10 cellular contexts compared by ENCODE assay signal in genomic region chrX:108139303-108139702, GRCh38. TPM values are rescaled to one million over a fixed set of nuclear protein-coding genes. Genes with fewer than 3 reads are reported as not detected.
DNase-seq lines count a peak whose midpoint lies in the region; ATAC-seq and TF ChIP-seq lines count a peak whose summit lies in the region.
"Had no signal": no experiment of that assay in that cellular context is flagged by ENCODE, and none has a peak within 500 bp of the region (broad histone marks: within the 10 kb centered on the region; RNA-seq: fewer than 3 reads in every experiment).

No MANE protein-coding gene starts in this region.

- intact Hi-C loops in cardiac septum (cut with DNase I), result loop anchor here (2.0 kb wide), 1 partner anchor 119 kb away; no protein-coding TSS in a partner anchor

- TF ChIP-seq CTCF in cardiac muscle cell (IDR thresholded peaks at IDR 0.05; ENCODE audit: low read depth, low read length), result peak; percentile 60
- peak; percentile 56 for TF ChIP-seq CTCF in OCI-LY3 (IDR thresholded peaks at IDR 0.05; ENCODE audit: low read depth, low read length)
- peak; percentile 32 to 47 for TF ChIP-seq CTCF in fibroblast of lung (conservative IDR thresholded peaks at IDR 0.05 in 1 of 2, IDR thresholded peaks at IDR 0.05 in 1 of 2; ENCODE audit: low read depth in 1 of 2, low read length in 2 of 2)
- TF ChIP-seq CTCF in type B pancreatic cell (conservative IDR thresholded peaks at IDR 0.05), result peak; percentile 63
- no peak for TF ChIP-seq CTCF in omental fat pad (IDR thresholded peaks at IDR 0.05)

- DNase-seq in cardiac muscle cell (ENCODE audit: low read depth in 1 of 2, low spot score in 1 of 2) (no peak), cardiac septum (ENCODE audit: low spot score) (no peak), fibroblast of lung (ENCODE audit: low read depth in 2 of 2) (peak in 1 of 2 donors; percentile 5), type B pancreatic cell (ENCODE audit: extremely low spot score, unreplicated experiment) (no peak), NCI-H1436 treated with DMSO at 0.1 percent for 48 hours (lab: John Stamatoyannopoulos, UW) (no peak), omental fat pad (ENCODE audit: low spot score) (no peak)
- DNase-seq: Caco-2; naive thymus-derived CD8-positive, alpha-beta T cell had no signal

- H3K36me3 ChIP-seq in cardiac muscle cell (no peaks in the 10 kb centered on the region), OCI-LY3 (replicated peaks; ENCODE audit: low read depth, low read length) (no peaks in the 10 kb centered on the region), fibroblast of lung (ENCODE audit: control insufficient read depth, insufficient read depth, low read length) (peaks cover 2% of the 10 kb centered on the region)

- H3K4me1 ChIP-seq in cardiac muscle cell (ENCODE audit: low read depth) (no peaks in the 10 kb centered on the region), OCI-LY3 (ENCODE audit: low read length) (no peaks in the 10 kb centered on the region), fibroblast of lung (ENCODE audit: control insufficient read depth, extremely low read depth, insufficient read depth, low read length) (no peaks in the 10 kb centered on the region)
- H3K4me1 ChIP-seq: Caco-2 had no signal

- no peaks in the 10 kb centered on the region for H3K9me3 Mint-ChIP-seq in type B pancreatic cell
- H3K9me3 Mint-ChIP-seq: naive thymus-derived CD8-positive, alpha-beta T cell had no signal

- H3K27ac Mint-ChIP-seq in type B pancreatic cell, result no peak overlapping the region
- H3K27ac Mint-ChIP-seq: naive thymus-derived CD8-positive, alpha-beta T cell had no signal

- no peaks in the 10 kb centered on the region for H3K79me2 ChIP-seq in OCI-LY3 (ENCODE audit: low read length)
- no peaks in the 10 kb centered on the region for H3K79me2 ChIP-seq in fibroblast of lung (ENCODE audit: control insufficient read depth, insufficient read depth, low read length)

- H3K4me2 ChIP-seq in OCI-LY3 (ENCODE audit: low read length) (peak overlapping the region; percentile 22; the same call in 1 of the 2 replicates), fibroblast of lung (ENCODE audit: extremely low read depth, insufficient read depth, low read length) (no peak overlapping the region)

- no peak overlapping the region for H3K4me3 ChIP-seq in cardiac muscle cell
- H3K4me3 ChIP-seq in OCI-LY3 (ENCODE audit: low read length), result no peak overlapping the region
- H3K4me3 ChIP-seq in fibroblast of lung (replicated peaks in 1 of 4; ENCODE audit: control extremely low read depth in 1 of 4, insufficient read depth in 1 of 4, low read depth in 3 of 4, low read length in 4 of 4), result no peak overlapping the region

- H3K9me3 ChIP-seq in cardiac muscle cell (ENCODE audit: low read depth) (no peaks in the 10 kb centered on the region), OCI-LY3 (ENCODE audit: insufficient read depth, low read length) (no peaks in the 10 kb centered on the region), fibroblast of lung (ENCODE audit: control insufficient read depth, insufficient read depth, low read depth, low read length) (no peaks in the 10 kb centered on the region)
- H3K9me3 ChIP-seq: Caco-2 had no signal

- no peaks in the 10 kb centered on the region for H3K27me3 Mint-ChIP-seq in type B pancreatic cell
- H3K27me3 Mint-ChIP-seq: naive thymus-derived CD8-positive, alpha-beta T cell had no signal

- H3K27me3 ChIP-seq in cardiac muscle cell (no peaks in the 10 kb centered on the region), OCI-LY3 (ENCODE audit: low read depth, low read length) (no peaks in the 10 kb centered on the region), fibroblast of lung (ENCODE audit: control insufficient read depth, insufficient read depth, low read length) (no peaks in the 10 kb centered on the region)

- no peak overlapping the region for H2AFZ ChIP-seq in OCI-LY3 (ENCODE audit: low read depth, low read length)
- no peak overlapping the region for H2AFZ ChIP-seq in fibroblast of lung (ENCODE audit: low read length)

- H3K9ac ChIP-seq in OCI-LY3 (ENCODE audit: low read length) (no peak overlapping the region), fibroblast of lung (ENCODE audit: insufficient read depth, low read length) (no peak overlapping the region)

- H3K4me3 Mint-ChIP-seq in type B pancreatic cell, result no peak overlapping the region
- H3K4me3 Mint-ChIP-seq: naive thymus-derived CD8-positive, alpha-beta T cell had no signal

- H3K4me1 Mint-ChIP-seq in type B pancreatic cell (ENCODE audit: unreplicated experiment), result no peaks in the 10 kb centered on the region
- H3K4me1 Mint-ChIP-seq: naive thymus-derived CD8-positive, alpha-beta T cell had no signal

- no peak overlapping the region for H3K27ac ChIP-seq in cardiac muscle cell
- no peak overlapping the region for H3K27ac ChIP-seq in OCI-LY3 (ENCODE audit: low read length)
- H3K27ac ChIP-seq in fibroblast of lung (ENCODE audit: insufficient read depth, low read length), result no peak overlapping the region

- ATAC-seq in omental fat pad (ENCODE audit: low FRiP score), result no peak
- no peak for ATAC-seq in GM19351 (IDR thresholded peaks at IDR 0.05; ENCODE audit: unreplicated experiment)
- ATAC-seq: naive thymus-derived CD8-positive, alpha-beta T cell had no signal

- H3K36me3 Mint-ChIP-seq in type B pancreatic cell, result peaks cover 19% of the 10 kb centered on the region

- H4K20me1 ChIP-seq in OCI-LY3 (ENCODE audit: insufficient read depth, low read length) (no peaks in the 10 kb centered on the region), fibroblast of lung (ENCODE audit: control insufficient read depth, extremely low read depth, insufficient read depth, low read length) (no peaks in the 10 kb centered on the region)

RNA-seq across cellular contexts. Expression of gene ATG4A, which starts 47.7 kb away (rescaled TPM):
- total RNA-seq in cardiac muscle cell, result 13.0 and 17.8 TPM in 2 replicates
- 19.4 and 29.5 TPM in 2 replicates for polyA plus RNA-seq in cardiac muscle cell
- 19.2 TPM for total RNA-seq in cardiac septum
- 10.8 and 13.5 TPM in 2 replicates for total RNA-seq in fibroblast of lung
- polyA plus RNA-seq in fibroblast of lung, result 11.4 and 13.8 TPM in 2 replicates
- polyA plus RNA-seq in fibroblast of lung (2012), result 7.5 and 8.2 TPM in 2 replicates
- polyA minus RNA-seq in fibroblast of lung (ENCODE audit: low replicate concordance), result 1.0 and 6.8 TPM in 2 replicates
- 11.5 and 14.8 TPM in 2 replicates for total RNA-seq in type B pancreatic cell (ENCODE audit: low replicate concordance)
- total RNA-seq in omental fat pad, result 10 to 100 TPM in 2 of 4 donors, 1 to 10 TPM in 2; 8.8 to 15.4 (median 10.8) TPM

RNA-seq across cellular contexts. Expression of gene PSMD10, which starts 48.0 kb away (rescaled TPM):
- total RNA-seq in cardiac muscle cell, result 78.6 and 116 TPM in 2 replicates
- polyA plus RNA-seq in cardiac muscle cell, result 130 and 143 TPM in 2 replicates
- total RNA-seq in cardiac septum, result 22.1 TPM
- total RNA-seq in fibroblast of lung, result 72.7 and 86.3 TPM in 2 replicates
- polyA plus RNA-seq in fibroblast of lung, result 102 and 103 TPM in 2 replicates
- 52.0 and 55.4 TPM in 2 replicates for polyA plus RNA-seq in fibroblast of lung (2012)
- 3.3 and 11.0 TPM in 2 replicates for polyA minus RNA-seq in fibroblast of lung (ENCODE audit: low replicate concordance)
- 88.3 and 96.8 TPM in 2 replicates for total RNA-seq in type B pancreatic cell (ENCODE audit: low replicate concordance)
- total RNA-seq in omental fat pad, result 10 to 100 TPM; 23.3 to 39.9 (median 28.2) TPM

Comparison
In these comparisons a context has a peak if more than half of its experiments do, and no peak if none do; other contexts are left out.
1. CTCF ChIP-seq: peak in cardiac muscle cell (single experiment), OCI-LY3 (single experiment), fibroblast of lung (2 of 2) and type B pancreatic cell (single experiment); none in omental fat pad (0 of 3).